Comparison of ENCODE assay signal across 8 cellular contexts in the genomic region with DNA sequence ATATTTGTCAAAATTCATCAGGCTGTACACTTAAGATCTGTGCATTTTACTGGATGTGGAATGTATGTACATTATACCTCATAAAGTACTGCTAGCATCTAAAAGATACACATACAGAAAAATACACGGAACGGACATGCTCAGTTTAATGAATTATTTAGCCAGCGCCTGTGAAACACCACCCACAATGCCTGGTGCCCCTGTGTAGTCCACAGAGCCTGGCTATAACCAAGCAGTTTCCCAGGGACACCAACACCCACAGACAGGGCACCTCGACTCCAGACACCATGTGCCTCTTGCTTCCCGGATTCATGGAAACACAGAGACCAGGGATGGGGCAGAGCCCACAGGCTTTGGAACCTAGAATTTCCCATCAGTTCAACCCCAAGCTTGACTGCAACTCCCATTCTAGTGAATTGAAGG. TPM values are rescaled to one million over a fixed set of nuclear protein-coding genes. Genes with fewer than 3 reads are reported as not detected.
DNase-seq lines count a peak whose midpoint lies in the region; ATAC-seq and TF ChIP-seq lines count a peak whose summit lies in the region.

No MANE protein-coding gene starts in this region.

- no peaks in the 10 kb centered on the region for H3K9me3 ChIP-seq in SU-DHL-6 (ENCODE audit: insufficient read depth, low read length)
- H3K9me3 ChIP-seq in lung (ENCODE audit: control insufficient read depth in 2 of 2, insufficient read depth in 1 of 2, low read length in 1 of 2), result no peaks in the 10 kb centered on the region

- H3K36me3 ChIP-seq in SU-DHL-6 (ENCODE audit: low read length), result no peaks in the 10 kb centered on the region
- H3K36me3 ChIP-seq in lung (ENCODE audit: control insufficient read depth in 2 of 2, insufficient read depth in 2 of 2, low read length in 2 of 2), result no peaks in the 10 kb centered on the region

- WGBS in lung, 2 donors, result 18 to 39% methylated on average over 5 of the region's 5 CpGs

- peaks cover 3 to 23% of the 10 kb centered on the region in 2 donors for H3K4me1 ChIP-seq in lung (ENCODE audit: control insufficient read depth in 2 of 2, insufficient read depth in 2 of 2, low read length in 2 of 2)

- peak overlapping the region; percentile 24 for H3K4me2 ChIP-seq in SU-DHL-6 (ENCODE audit: low read depth, low read length, poor library complexity, severe bottlenecking)

- no peak for TF ChIP-seq CTCF in SU-DHL-6 (IDR thresholded peaks at IDR 0.05; ENCODE audit: insufficient read depth, low read length, poor library complexity, severe bottlenecking)
- no peak for TF ChIP-seq CTCF in lung (IDR thresholded peaks at IDR 0.05; ENCODE audit: control extremely low read depth, extremely low read depth)

- H3K27me3 ChIP-seq in SU-DHL-6 (ENCODE audit: low read length) (no peaks in the 10 kb centered on the region), lung (ENCODE audit: control insufficient read depth, insufficient read depth) (no peaks in the 10 kb centered on the region)

- H3K79me2 ChIP-seq in SU-DHL-6 (ENCODE audit: insufficient read depth, low read length), result no peaks in the 10 kb centered on the region

- DNase-seq in stimulated activated CD4-positive, alpha-beta T cell treated with anti-CD3 and anti-CD28 coated beads, Interleukin-15, amount 100 ng/mL, for 24 hours, result peak; percentile 41
- no peak for DNase-seq in stimulated activated CD4-positive, alpha-beta T cell treated with anti-CD3 and anti-CD28 coated beads, Interleukin-4, amount 100 ng/mL, for 4 hours
- no peak for DNase-seq in lung (ENCODE audit: low spot score)
- no peak for DNase-seq in NCI-H187 treated with DMSO at 0.1 percent for 48 hours (lab: John Stamatoyannopoulos, UW)
- no peak for DNase-seq in D341Med (ENCODE audit: low spot score)
- DNase-seq in RKO (ENCODE audit: low spot score), result no peak

- peak overlapping the region; percentile 5; the same call in 1 of the 2 replicates for H3K9ac ChIP-seq in SU-DHL-6 (ENCODE audit: low read length)

- H2AFZ ChIP-seq in SU-DHL-6 (ENCODE audit: low read depth, low read length, severe bottlenecking), result no peak overlapping the region

- no peaks in the 10 kb centered on the region for H4K20me1 ChIP-seq in SU-DHL-6 (ENCODE audit: low read depth, low read length)

- no peaks in the 10 kb centered on the region for H3K9me2 ChIP-seq in SU-DHL-6 (replicated peaks; ENCODE audit: insufficient read depth, low read length)

- H3K27ac ChIP-seq in SU-DHL-6 (ENCODE audit: low read depth, low read length) (peak overlapping the region; percentile 22), lung (ENCODE audit: low read depth in 1 of 2, low read length in 1 of 2) (peak overlapping the region; percentile 81 to 89)

- peaks cover 7% of the 10 kb centered on the region; the same call in 1 of the 2 replicates for H3F3A ChIP-seq in SU-DHL-6 (ENCODE audit: insufficient read depth)

- H3K4me3 ChIP-seq in SU-DHL-6 (ENCODE audit: insufficient read depth, low read length, poor library complexity, severe bottlenecking) (no peak overlapping the region), lung (no peak overlapping the region)

- ATAC-seq in lung (ENCODE audit: insufficient read depth, low FRiP score) (no peak), GM18873 (IDR thresholded peaks at IDR 0.05; ENCODE audit: low FRiP score, unreplicated experiment) (no peak)

RNA-seq across cellular contexts. Expression of a gene that starts 17.4 kb away (rescaled TPM):
- total RNA-seq in lung, result under 1 TPM; 0.20 to 0.52 TPM
- 1 to 10 TPM; 1.0 to 1.1 TPM for polyA plus RNA-seq in lung

RNA-seq across cellular contexts. Expression of a gene that starts 30.7 kb away (rescaled TPM):
- 100 to 1,000 TPM in 1 of 2 donors, 10 to 100 TPM in 1; 25.9 to 184 TPM for total RNA-seq in lung
- polyA plus RNA-seq in lung, result 100 to 1,000 TPM in 1 of 2 donors, 10 to 100 TPM in 1; 27.7 to 245 TPM

RNA-seq across cellular contexts. Expression of a gene that starts 57.0 kb away (rescaled TPM):
- total RNA-seq in lung, result not detected
- not detected for polyA plus RNA-seq in lung
